9 cellular contexts compared by ENCODE assay signal in the genomic region with DNA sequence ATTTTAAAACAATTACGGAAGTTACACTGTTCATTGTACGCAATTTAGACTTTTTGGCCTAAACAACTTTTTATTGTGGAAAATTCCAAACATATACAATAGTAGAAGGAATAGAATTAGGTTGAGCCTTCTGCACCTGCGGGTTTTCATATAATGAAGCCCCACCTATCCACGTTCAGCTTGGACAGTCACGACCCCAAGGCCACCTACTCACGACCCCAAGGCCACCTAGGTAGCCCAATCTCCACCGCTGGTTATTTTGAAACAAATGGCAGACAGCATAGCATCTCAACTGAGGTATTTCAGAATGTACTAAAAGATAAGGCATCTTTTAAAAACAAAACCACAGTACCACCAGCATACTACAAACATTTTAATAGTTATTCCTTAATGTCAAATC. TPM values are rescaled to one million over a fixed set of nuclear protein-coding genes. Genes with fewer than 3 reads are reported as not detected.
DNase-seq lines count a peak whose midpoint lies in the region; ATAC-seq and TF ChIP-seq lines count a peak whose summit lies in the region.
"Had no signal": no experiment of that assay in that cellular context is flagged by ENCODE, and none has a peak within 500 bp of the region (broad histone marks: within the 10 kb centered on the region; RNA-seq: fewer than 3 reads in every experiment).

No MANE protein-coding gene starts in this region.

- H3K36me3 ChIP-seq in heart left ventricle (peaks cover 0 to 16% (median 0%) of the 10 kb centered on the region in 9 donors), brain microvascular endothelial cell (replicated peaks) (no peaks in the 10 kb centered on the region), mesodermal cell (ENCODE audit: control insufficient read depth, insufficient read depth, low read length) (no peaks in the 10 kb centered on the region), upper lobe of right lung (no peaks in the 10 kb centered on the region)

- no peaks in the 10 kb centered on the region for H3K27me3 ChIP-seq in heart left ventricle
- H3K27me3 ChIP-seq in brain microvascular endothelial cell (replicated peaks), result no peaks in the 10 kb centered on the region
- no peaks in the 10 kb centered on the region for H3K27me3 ChIP-seq in upper lobe of right lung

- no peaks in the 10 kb centered on the region for H3K9me3 ChIP-seq in heart left ventricle
- no peaks in the 10 kb centered on the region for H3K9me3 ChIP-seq in mesodermal cell (ENCODE audit: control insufficient read depth, low read length)
- no peaks in the 10 kb centered on the region for H3K9me3 ChIP-seq in upper lobe of right lung

- no peak for TF ChIP-seq POLR2A in heart left ventricle (IDR thresholded peaks at IDR 0.05)

- 36 to 44% (median 37%) methylated on average over 7 of the region's 7 CpGs for WGBS in heart left ventricle, 4 donors
- 76 to 80% methylated on average over 3 to 5 of the region's 7 CpGs for WGBS in mesodermal cell (ENCODE audit: insufficient coverage in 2 of 2), 2 experiments

- peak overlapping the region; percentile 28 to 96 (median 86) for H3K27ac ChIP-seq in heart left ventricle
- peak overlapping the region; percentile 76 for H3K27ac ChIP-seq in brain microvascular endothelial cell
- no peak overlapping the region for H3K27ac ChIP-seq in mesodermal cell (ENCODE audit: low read depth, low read length, severe bottlenecking)
- peak overlapping the region; percentile 83 for H3K27ac ChIP-seq in upper lobe of right lung

- DNase-seq in heart left ventricle (peak in 1 of 5 donors; percentile 17), left ventricle myocardium superior (no peak), brain microvascular endothelial cell (no peak), upper lobe of right lung (no peak), NCI-H526 (lab: John Stamatoyannopoulos, UW) (no peak), SKM-1 treated with dmso at 0.1 percent for 144 hours (lab: John Stamatoyannopoulos, UW; ENCODE audit: unreplicated experiment) (no peak)
- DNase-seq in stimulated activated CD4-positive, alpha-beta T cell treated with anti-CD3 and anti-CD28 coated beads, Interleukin-4, amount 100 ng/mL, for 4 hours, result no peak
- DNase-seq: NCI-H1417 treated with DMSO at 0.1 percent for 48 hours had no signal

- in situ Hi-C loops in brain microvascular endothelial cell (cut with HindIII; ENCODE audit: low pct_ligation_motif_present, low sequenced_read_pairs), result no loop called here

- intact Hi-C loops in heart left ventricle (cut with DNase I), result loop anchor here in 1 of 10 donors (1.0 to 2.0 kb wide), 3 partner anchors 25 to 57 kb away; partner anchors contain the start of gene HERPUD1
- intact Hi-C loops in left ventricle myocardium superior (cut with micrococcal nuclease), result no loop called here
- intact Hi-C loops in upper lobe of right lung (cut with DNase I), result no loop called here

- no peak for TF ChIP-seq CTCF in heart left ventricle (IDR thresholded peaks at IDR 0.05)
- TF ChIP-seq CTCF in brain microvascular endothelial cell (IDR thresholded peaks at IDR 0.05; ENCODE audit: low read depth, low read length, missing control alignments), result no peak
- no peak for TF ChIP-seq CTCF in upper lobe of right lung (IDR thresholded peaks at IDR 0.05)

- H3K4me3 ChIP-seq in heart left ventricle (peak overlapping the region; percentile 49 to 96 (median 84)), brain microvascular endothelial cell (ENCODE audit: low read depth, low read length) (peak overlapping the region; percentile 82), mesodermal cell (ENCODE audit: extremely low read depth, insufficient read depth, low read length, poor library complexity, severe bottlenecking) (peak overlapping the region; percentile 51), upper lobe of right lung (peak overlapping the region; percentile 65)

- peaks cover 0 to 87% (median 34%) of the 10 kb centered on the region in 12 donors for H3K4me1 ChIP-seq in heart left ventricle
- no peaks in the 10 kb centered on the region for H3K4me1 ChIP-seq in mesodermal cell (ENCODE audit: control insufficient read depth, insufficient read depth, low read length, poor library complexity, severe bottlenecking)
- peaks cover 31% of the 10 kb centered on the region for H3K4me1 ChIP-seq in upper lobe of right lung

- no peak for ATAC-seq in heart left ventricle
- ATAC-seq in left ventricle myocardium superior, result no peak
- no peak for ATAC-seq in upper lobe of right lung

RNA-seq across cellular contexts. Expression of gene NLRC5, which starts 0.6 kb away (rescaled TPM):
- total RNA-seq in heart left ventricle (10 to 100 TPM in 4 of 9 donors, 1 to 10 TPM in 5; 5.8 to 98.6 (median 9.9) TPM), left ventricle myocardium superior (9.8 TPM), upper lobe of right lung (44.9 TPM)
- polyA plus RNA-seq in heart left ventricle, result 10 to 100 TPM in 1 of 2 donors, 1 to 10 TPM in 1; 6.8 to 11.8 TPM
- 0.44 TPM for polyA plus RNA-seq in mesodermal cell (2013, experiment 1 of 2)
- polyA plus RNA-seq in mesodermal cell (2013, experiment 2 of 2), result 0.30 TPM

RNA-seq across cellular contexts. Expression of gene CETP, which starts 28.2 kb away (rescaled TPM):
- total RNA-seq in heart left ventricle, result 1 to 10 TPM in 2 of 9 donors, under 1 TPM in 5, not detected in 2; 0.23 to 3.1 (median 0.30) TPM
- under 1 TPM in 1 of 2 donors, not detected in 1; 0.32 TPM for polyA plus RNA-seq in heart left ventricle
- 0.37 TPM for total RNA-seq in left ventricle myocardium superior
- polyA plus RNA-seq in mesodermal cell (2013, experiment 1 of 2), result 0.26 TPM
- polyA plus RNA-seq in mesodermal cell (2013, experiment 2 of 2), result not detected
- 1.9 TPM for total RNA-seq in upper lobe of right lung

RNA-seq across cellular contexts. Expression of gene HERPUD1, which starts 58.0 kb away (rescaled TPM):
- 100 to 1,000 TPM in 8 of 9 donors, 10 to 100 TPM in 1; 86.9 to 197 (median 117) TPM for total RNA-seq in heart left ventricle
- polyA plus RNA-seq in heart left ventricle, result 100 to 1,000 TPM in 1 of 2 donors, 10 to 100 TPM in 1; 41.4 to 226 TPM
- total RNA-seq in left ventricle myocardium superior, result 129 TPM
- 86.7 TPM for polyA plus RNA-seq in mesodermal cell (2013, experiment 1 of 2)
- 84.5 TPM for polyA plus RNA-seq in mesodermal cell (2013, experiment 2 of 2)
- total RNA-seq in upper lobe of right lung, result 223 TPM
